In genomic region chr7:4951903-4952636, GRCh38 we compare ENCODE assay signal across 9 cellular contexts. TPM values are rescaled to one million over a fixed set of nuclear protein-coding genes. Genes with fewer than 3 reads are reported as not detected.
DNase-seq lines count a peak whose midpoint lies in the region; ATAC-seq and TF ChIP-seq lines count a peak whose summit lies in the region.
"Had no signal": no experiment of that assay in that cellular context is flagged by ENCODE, and none has a peak within 500 bp of the region (broad histone marks: within the 10 kb centered on the region; RNA-seq: fewer than 3 reads in every experiment).

No MANE protein-coding gene starts in this region.

- POLR2A ChIA-PET in RWPE1 (lab: Yijun Ruan, JAX; ENCODE audit: low non-redundant PET), result no interaction called here

- H3K27me3 ChIP-seq in osteoblast (ENCODE audit: insufficient read depth, low read length), result no peaks in the 10 kb centered on the region

- peaks cover 11% of the 10 kb centered on the region for H3K36me3 Mint-ChIP-seq in glutamatergic neuron (ENCODE audit: unreplicated experiment)

- no peak overlapping the region for H3K4me3 Mint-ChIP-seq in glutamatergic neuron (ENCODE audit: unreplicated experiment)

- no peaks in the 10 kb centered on the region for H3K9me3 Mint-ChIP-seq in glutamatergic neuron (ENCODE audit: unreplicated experiment)

- H3K27ac Mint-ChIP-seq in glutamatergic neuron (ENCODE audit: unreplicated experiment), result no peak overlapping the region

- no peak overlapping the region for H3K4me3 ChIP-seq in osteoblast (ENCODE audit: insufficient read depth, low read length)

- no peaks in the 10 kb centered on the region for H3K79me2 ChIP-seq in osteoblast (ENCODE audit: insufficient read depth, low read length)

- H3K27me3 Mint-ChIP-seq in glutamatergic neuron (ENCODE audit: unreplicated experiment), result peaks cover 5% of the 10 kb centered on the region

- H3K9me3 ChIP-seq in osteoblast (ENCODE audit: low read depth, low read length), result no peaks in the 10 kb centered on the region

- peak; percentile 85 for ATAC-seq in GM18868 (IDR thresholded peaks at IDR 0.05; ENCODE audit: unreplicated experiment)
- peak; percentile 60 for ATAC-seq in HG03442 (IDR thresholded peaks at IDR 0.05; ENCODE audit: unreplicated experiment)
- no peak for ATAC-seq in HG02588 (IDR thresholded peaks at IDR 0.05; ENCODE audit: unreplicated experiment)

- no peak overlapping the region for H3K4me2 ChIP-seq in osteoblast (ENCODE audit: insufficient read depth, low read length)

- H4K20me1 ChIP-seq in osteoblast (ENCODE audit: insufficient read depth, low read length), result no peaks in the 10 kb centered on the region

- H3K36me3 ChIP-seq in osteoblast (ENCODE audit: insufficient read depth, low read length), result no peaks in the 10 kb centered on the region

- no peak overlapping the region for H2AFZ ChIP-seq in osteoblast (ENCODE audit: low read length)

- DNase-seq in amniotic epithelial cell (ENCODE audit: low read depth) (peak; percentile 28), osteoblast (ENCODE audit: insufficient read length, low spot score, missing footprints) (peak; percentile 94), glutamatergic neuron (no peak), RWPE1 (ENCODE audit: low spot score) (no peak), NCI-H2081 treated with DMSO at 0.1 percent for 48 hours (lab: John Stamatoyannopoulos, UW) (no peak)

- H3K27ac ChIP-seq in osteoblast (ENCODE audit: low read depth, low read length) (no peak overlapping the region), RWPE1 (no peak overlapping the region)

- CTCF ChIA-PET in RWPE1 (lab: Yijun Ruan, JAX), result interaction anchor here (0.6 kb wide), 1 partner anchor 136 kb away, joined by 3 read pairs; no protein-coding TSS in a partner anchor

- TF ChIP-seq CTCF in osteoblast (IDR thresholded peaks at IDR 0.05; ENCODE audit: extremely low read depth, low read depth, low read length), result no peak
- TF ChIP-seq CTCF in glutamatergic neuron (IDR thresholded peaks at IDR 0.05; ENCODE audit: partially characterized antibody, unreplicated experiment), result no peak
- TF ChIP-seq CTCF in RWPE1 (conservative IDR thresholded peaks at IDR 0.05; ENCODE audit: low read depth), result no peak

- no peaks in the 10 kb centered on the region for H3K4me1 ChIP-seq in osteoblast (ENCODE audit: insufficient read depth, low read length)

- H3K4me1 Mint-ChIP-seq in glutamatergic neuron (ENCODE audit: low read depth, unreplicated experiment), result no peaks in the 10 kb centered on the region

RNA-seq across cellular contexts. Expression of gene MMD2, which starts 6.9 kb away (rescaled TPM):
- total RNA-seq in osteoblast (not detected in 2 replicates), glutamatergic neuron (ENCODE audit: unreplicated experiment) (0.47 TPM)
- total RNA-seq: activated CD8-positive, alpha-beta memory T cell treated with anti-CD3 and anti-CD28 coated beads for 36 hours had no signal

Comparison
In these comparisons a context has a peak if more than half of its experiments do, and no peak if none do; other contexts are left out.
1. DNase-seq: peak in amniotic epithelial cell (single experiment) and osteoblast (single experiment); none in glutamatergic neuron (single experiment), RWPE1 (single experiment) and NCI-H2081 treated with DMSO at 0.1 percent for 48 hours (single experiment).